ENCODE assay signal across 1 cellular context in the genomic region with DNA sequence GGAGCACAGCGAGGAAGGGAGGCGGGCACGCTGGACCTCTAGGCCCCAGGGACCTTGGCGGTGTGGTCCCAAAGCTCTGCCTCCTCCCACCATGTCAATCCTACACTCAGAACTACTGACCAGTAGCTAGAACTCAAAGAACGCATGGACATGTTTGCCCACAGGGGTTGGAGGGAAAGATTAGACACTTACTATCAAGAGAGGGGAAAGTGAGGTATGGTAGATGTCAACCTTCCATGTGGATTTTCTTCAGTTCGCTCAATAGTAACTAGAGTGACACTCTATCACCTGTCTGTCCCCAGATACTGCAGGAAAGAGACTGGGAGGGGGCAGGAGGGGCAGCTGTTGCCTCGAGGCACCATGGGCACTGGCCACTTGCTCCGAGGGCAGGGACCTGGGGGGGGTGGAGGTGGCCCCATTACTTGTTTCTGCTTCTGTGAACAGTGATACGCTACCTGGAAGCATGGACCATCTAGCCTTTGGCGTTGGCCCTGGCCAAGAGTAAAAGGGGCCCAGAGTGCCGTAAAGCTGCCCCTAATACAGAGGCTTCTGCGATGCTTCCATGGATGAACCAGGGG.
TF ChIP-seq lines count a peak whose summit lies in the region.

No MANE protein-coding gene starts in this region.

TF ChIP-seq in K562, 482 proteins besides CTCF, POLR2A, EP300 and RAD21:
- no peak for TF ChIP-seq CC2D1A (IDR thresholded peaks at IDR 0.05)
